Comparison of ENCODE assay signal across 13 cellular contexts in genomic region chr17:82887255-82888164, GRCh38. TPM values are rescaled to one million over a fixed set of nuclear protein-coding genes. Genes with fewer than 3 reads are reported as not detected.
A peak's percentile ranks its signal among the peaks of the same experiment; 100 is the strongest.
DNase-seq lines count a peak whose midpoint lies in the region; ATAC-seq, FAIRE-seq and TF ChIP-seq lines count a peak whose summit lies in the region.
"Had no signal": no experiment of that assay in that cellular context is flagged by ENCODE, and none has a peak within 500 bp of the region (broad histone marks: within the 10 kb centered on the region; RNA-seq: fewer than 3 reads in every experiment).

No MANE protein-coding gene starts in this region.

- CTCF ChIA-PET in WTC11 (lab: Charles Lee), result no interaction called here

- DNase-seq in stimulated activated naive CD8-positive, alpha-beta T cell treated with anti-CD3 and anti-CD28 coated beads, Interleukin-15, Interleukin-2, amounts not matched to agents 100 U/mL and 50 U/mL, for 24 hours, result no peak
- no peak for DNase-seq in WTC11 (ENCODE audit: low spot score)
- DNase-seq in immature natural killer cell, result no peak
- no peak for DNase-seq in urothelium cell line (ENCODE audit: low spot score)
- no peak for DNase-seq in RCC 7860 (ENCODE audit: low spot score)
- no peak for DNase-seq in cortex of kidney (lab: John Stamatoyannopoulos, UW)
- DNase-seq: activated CD4-positive, alpha-beta T cell treated with anti-CD3 and anti-CD28 coated beads for 1 hour; RPMI8226; stimulated activated naive CD4-positive, alpha-beta T cell treated with Interleukin-2 at 50 U/mL for 16 hours had no signal

- POLR2A ChIA-PET in WTC11 (lab: Charles Lee), result interaction anchor here (0.5 kb wide), 1 partner anchor 148 kb away, joined by 6 read pairs; no protein-coding TSS in a partner anchor

- peaks cover 28% of the 10 kb centered on the region for H3K36me3 Mint-ChIP-seq in stimulated activated naive CD8-positive, alpha-beta T cell treated with anti-CD3 and anti-CD28 coated beads, Interleukin-15, Interleukin-2, amounts not matched to agents 100 ng/mL and 50 ng/mL, for 24 hours (ENCODE audit: low read depth)
- H3K36me3 Mint-ChIP-seq in WTC11 (peaks cover 24% of the 10 kb centered on the region), immature natural killer cell (peaks cover 7 to 33% (median 23%) of the 10 kb centered on the region in 3 donors)

- FAIRE-seq in urothelium cell line (lab: Jason Lieb, UNC) (peak; percentile 30), RCC 7860 (lab: Jason Lieb, UNC) (no peak)
- FAIRE-seq: endometrium had no signal

- H3K27ac Mint-ChIP-seq in stimulated activated naive CD8-positive, alpha-beta T cell treated with anti-CD3 and anti-CD28 coated beads, Interleukin-15, Interleukin-2, amounts not matched to agents 100 ng/mL and 50 ng/mL, for 24 hours, result peak overlapping the region; percentile 43
- H3K27ac Mint-ChIP-seq in WTC11 (peak overlapping the region; percentile 48; the same call in 1 of the 2 replicates), immature natural killer cell (peak overlapping the region in 5 of 6 donors; percentile 74 to 91 (median 86))

- no peak for TF ChIP-seq CTCF in WTC11 (IDR thresholded peaks at IDR 0.05)

- ATAC-seq in stimulated activated naive CD8-positive, alpha-beta T cell treated with anti-CD3 and anti-CD28 coated beads, Interleukin-15, Interleukin-2, amounts not matched to agents 100 U/mL and 50 U/mL, for 24 hours, result no peak
- no peak for ATAC-seq in WTC11
- ATAC-seq in GM19455 (IDR thresholded peaks at IDR 0.05; ENCODE audit: unreplicated experiment), result no peak

- H3K4me1 Mint-ChIP-seq in stimulated activated naive CD8-positive, alpha-beta T cell treated with anti-CD3 and anti-CD28 coated beads, Interleukin-15, Interleukin-2, amounts not matched to agents 100 ng/mL and 50 ng/mL, for 24 hours (ENCODE audit: low read depth), result peaks cover 66% of the 10 kb centered on the region
- H3K4me1 Mint-ChIP-seq in WTC11, result peaks cover 27% of the 10 kb centered on the region
- peaks cover 61 to 65% of the 10 kb centered on the region in 2 donors for H3K4me1 Mint-ChIP-seq in immature natural killer cell

- H3K4me3 Mint-ChIP-seq in stimulated activated naive CD8-positive, alpha-beta T cell treated with anti-CD3 and anti-CD28 coated beads, Interleukin-15, Interleukin-2, amounts not matched to agents 100 ng/mL and 50 ng/mL, for 24 hours, result no peak overlapping the region
- no peak overlapping the region for H3K4me3 Mint-ChIP-seq in WTC11
- peak overlapping the region in 4 of 5 donors; percentile 7 to 55 (median 28) for H3K4me3 Mint-ChIP-seq in immature natural killer cell

- no peaks in the 10 kb centered on the region for H3K9me3 Mint-ChIP-seq in stimulated activated naive CD8-positive, alpha-beta T cell treated with anti-CD3 and anti-CD28 coated beads, Interleukin-15, Interleukin-2, amounts not matched to agents 100 ng/mL and 50 ng/mL, for 24 hours
- H3K9me3 Mint-ChIP-seq in WTC11 (peaks cover 7% of the 10 kb centered on the region), immature natural killer cell (peaks cover 0 to 2% (median 0%) of the 10 kb centered on the region in 6 donors)

- no peaks in the 10 kb centered on the region for H3K27me3 Mint-ChIP-seq in stimulated activated naive CD8-positive, alpha-beta T cell treated with anti-CD3 and anti-CD28 coated beads, Interleukin-15, Interleukin-2, amounts not matched to agents 100 ng/mL and 50 ng/mL, for 24 hours
- no peaks in the 10 kb centered on the region for H3K27me3 Mint-ChIP-seq in WTC11 (ENCODE audit: low read depth)
- H3K27me3 Mint-ChIP-seq in immature natural killer cell (ENCODE audit: low read depth in 3 of 3), result peaks cover 14 to 28% (median 27%) of the 10 kb centered on the region in 3 donors

TF ChIP-seq in WTC11, 78 proteins besides CTCF, POLR2A, EP300 and RAD21:
- TF ChIP-seq CREB1 (CRISPR knock-in tag; IDR thresholded peaks at IDR 0.05), result no peak
- no peak for TF ChIP-seq ZNF671 (CRISPR knock-in tag; IDR thresholded peaks at IDR 0.05)
- TF ChIP-seq MXD4 (CRISPR knock-in tag; IDR thresholded peaks at IDR 0.05; ENCODE audit: borderline replicate concordance), result no peak
- TF ChIP-seq GABPB1 (CRISPR knock-in tag; IDR thresholded peaks at IDR 0.05), result peak; percentile 52
- TF ChIP-seq ATF3 (CRISPR knock-in tag; conservative IDR thresholded peaks at IDR 0.05), result no peak
- TF ChIP-seq ATF6 (CRISPR knock-in tag; IDR thresholded peaks at IDR 0.05), result no peak

RNA-seq across cellular contexts. Expression of gene ZNF750, which starts 47.7 kb away (rescaled TPM):
- total RNA-seq in WTC11 (2021), result 0.04 to 0.07 TPM in 2 of 3 replicates, not detected in the other
- polyA plus RNA-seq in immature natural killer cell, result under 1 TPM in 1 of 3 donors, not detected in 2; 0.11 TPM
- polyA plus RNA-seq: BJ had no signal

Comparison
In these comparisons a context has a peak if more than half of its experiments do, and no peak if none do; other contexts are left out.
1. H3K4me3 Mint-ChIP-seq: peak in immature natural killer cell (4 of 5); none in stimulated activated naive CD8-positive, alpha-beta T cell treated with anti-CD3 and anti-CD28 coated beads, Interleukin-15, Interleukin-2, amounts not matched to agents 100 ng/mL and 50 ng/mL, for 24 hours (single experiment) and WTC11 (single experiment).
2. Peak in every context shown above with its lines, with median percentiles within 50 percentile points of each other: H3K27ac Mint-ChIP-seq.